ENCODE assay signal across 8 cellular contexts in genomic region chr19:55703790-55704215, GRCh38. TPM values are rescaled to one million over a fixed set of nuclear protein-coding genes. Genes with fewer than 3 reads are reported as not detected.
DNase-seq lines count a peak whose midpoint lies in the region; ATAC-seq and TF ChIP-seq lines count a peak whose summit lies in the region.

No MANE protein-coding gene starts in this region.

- POLR2A ChIA-PET in SK-N-SH (lab: Yijun Ruan, JAX) = no interaction called here

- peak; percentile 70 for ATAC-seq in left lobe of liver

- TF ChIP-seq RAD21 in SK-N-SH (IDR thresholded peaks at IDR 0.05; ENCODE audit: low read length) = no peak

- peaks cover 0 to 12% of the 10 kb centered on the region in 2 experiments for H3K36me3 ChIP-seq in SK-N-SH (replicated peaks in 1 of 2; ENCODE audit: control insufficient read depth in 1 of 2, insufficient read depth in 2 of 2, low read length in 1 of 2)
- peaks cover 6% of the 10 kb centered on the region for H3K36me3 ChIP-seq in brain microvascular endothelial cell (replicated peaks)

- H3K27me3 ChIP-seq in SK-N-SH (ENCODE audit: insufficient read depth) (peaks cover 6% of the 10 kb centered on the region; the same call in 1 of the 2 replicates), brain microvascular endothelial cell (replicated peaks) (no peaks in the 10 kb centered on the region)

- H2AFZ ChIP-seq in SK-N-SH (ENCODE audit: low read depth) = no peak overlapping the region

- peak; percentile 58 for TF ChIP-seq CTCF in SK-N-SH (IDR thresholded peaks at IDR 0.05)
- TF ChIP-seq CTCF in brain microvascular endothelial cell (IDR thresholded peaks at IDR 0.05; ENCODE audit: low read depth, low read length, missing control alignments) = peak; percentile 79

- H3K9me3 ChIP-seq in SK-N-SH = no peaks in the 10 kb centered on the region

- CTCF ChIA-PET in SK-N-SH (lab: Yijun Ruan, JAX) = interaction anchor here (0.6 to 2.3 kb wide), 9 partner anchors 8 to 106 kb away, joined by 3 to 8 read pairs (median 3); no protein-coding TSS in a partner anchor

- no peaks in the 10 kb centered on the region; a peak in 1 of 4 replicates for H3K4me1 ChIP-seq in SK-N-SH (ENCODE audit: control insufficient read depth in 1 of 2, insufficient read depth in 2 of 2, low read depth in 1 of 2, low read length in 1 of 2)

- peak; percentile 95 for DNase-seq in D341Med (ENCODE audit: low spot score)
- peak; percentile 83 for DNase-seq in SK-N-SH
- DNase-seq in brain microvascular endothelial cell = no peak
- peak; percentile 50 for DNase-seq in left lobe of liver (ENCODE audit: low spot score)
- peak; percentile 8 for DNase-seq in stimulated activated CD8-positive, alpha-beta memory T cell treated with anti-CD3 and anti-CD28 coated beads, Interleukin-15, amount 100 ng/mL, for 1 hour (ENCODE audit: low read depth)
- DNase-seq in glomerular visceral epithelial cell (ENCODE audit: extremely low spot score) = no peak
- DNase-seq in kidney glomerular epithelial cell (lab: John Stamatoyannopoulos, UW) = no peak
- no peak for DNase-seq in NCI-H2107 (lab: John Stamatoyannopoulos, UW)

- H3F3A ChIP-seq in SK-N-SH (replicated peaks; ENCODE audit: insufficient read depth) = no peaks in the 10 kb centered on the region

- no peak overlapping the region for H3K9ac ChIP-seq in SK-N-SH

- no peak overlapping the region for H3K4me2 ChIP-seq in SK-N-SH

- no peaks in the 10 kb centered on the region for H3K9me2 ChIP-seq in SK-N-SH

- TF ChIP-seq EP300 in SK-N-SH (IDR thresholded peaks at IDR 0.05; ENCODE audit: borderline replicate concordance in 1 of 2, low read depth in 1 of 2, low read length in 1 of 2) = no peak

- in situ Hi-C loops in brain microvascular endothelial cell (cut with HindIII; ENCODE audit: low pct_ligation_motif_present, low sequenced_read_pairs) = no loop called here

- WGBS in SK-N-SH (ENCODE audit: low lambda C conversion rate) = 87% methylated on average over 37 of the region's 38 CpGs

- no peak overlapping the region for H3K4me3 ChIP-seq in SK-N-SH (ENCODE audit: low read depth in 2 of 2, low read length in 1 of 2)
- H3K4me3 ChIP-seq in brain microvascular endothelial cell (ENCODE audit: low read depth, low read length) = no peak overlapping the region

- H3K27ac ChIP-seq in SK-N-SH (ENCODE audit: low read depth in 2 of 2, low read length in 1 of 2) (no peak overlapping the region), brain microvascular endothelial cell (no peak overlapping the region)

- no peaks in the 10 kb centered on the region for H4K20me1 ChIP-seq in SK-N-SH (ENCODE audit: insufficient read depth)

- no peaks in the 10 kb centered on the region for H3K79me2 ChIP-seq in SK-N-SH (ENCODE audit: insufficient read depth)

TF ChIP-seq in SK-N-SH, 30 proteins besides CTCF, POLR2A, EP300 and RAD21:
- TF ChIP-seq FOXJ3 (CRISPR knock-in tag; IDR thresholded peaks at IDR 0.05) (no peak), ZBTB33 (IDR thresholded peaks at IDR 0.05; ENCODE audit: borderline replicate concordance, low read depth) (no peak), RXRA (IDR thresholded peaks at IDR 0.05; ENCODE audit: borderline replicate concordance, low read depth) (no peak), MXI1 (IDR thresholded peaks at IDR 0.05; ENCODE audit: low read depth, low read length) (no peak), RCOR1 (IDR thresholded peaks at IDR 0.05; ENCODE audit: low read length) (no peak), YY1 (IDR thresholded peaks at IDR 0.05; ENCODE audit: low read depth) (no peak), SIN3A (IDR thresholded peaks at IDR 0.05; ENCODE audit: borderline replicate concordance, low read depth, low read length) (no peak), REST (IDR thresholded peaks at IDR 0.05; ENCODE audit: low read depth, low read length) (no peak)

RNA-seq across cellular contexts. Expression of gene EPN1, which starts 28.8 kb away (rescaled TPM):
- polyA plus RNA-seq in SK-N-SH (2012; rRNA removed) = 72.0 and 134 TPM in 2 replicates
- 63.8 and 104 TPM in 2 replicates for polyA plus RNA-seq in SK-N-SH (2012; cell fraction: cytosol; rRNA removed)
- polyA plus RNA-seq in SK-N-SH (2012; cell fraction: nucleus; rRNA removed) = 83.4 and 133 TPM in 2 replicates
- total RNA-seq in left lobe of liver = 148 TPM

RNA-seq across cellular contexts. Expression of gene NLRP9, which starts 34.4 kb away (rescaled TPM):
- not detected in 2 replicates for polyA plus RNA-seq in SK-N-SH (2012; rRNA removed)
- not detected in 2 replicates for polyA plus RNA-seq in SK-N-SH (2012; cell fraction: cytosol; rRNA removed)
- polyA plus RNA-seq in SK-N-SH (2012; cell fraction: nucleus; rRNA removed) = not detected in 2 replicates
- total RNA-seq in left lobe of liver = not detected

RNA-seq across cellular contexts. Expression of gene U2AF2, which starts 49.0 kb away (rescaled TPM):
- polyA plus RNA-seq in SK-N-SH (2012; rRNA removed) = 217 and 321 TPM in 2 replicates
- polyA plus RNA-seq in SK-N-SH (2012; cell fraction: cytosol; rRNA removed) = 124 and 156 TPM in 2 replicates
- 370 and 570 TPM in 2 replicates for polyA plus RNA-seq in SK-N-SH (2012; cell fraction: nucleus; rRNA removed)
- 61.7 TPM for total RNA-seq in left lobe of liver

RNA-seq across cellular contexts. Expression of gene RFPL4A, which starts 55.1 kb away (rescaled TPM):
- polyA plus RNA-seq in SK-N-SH (2012; rRNA removed) = 0.06 TPM in 1 of 2 replicates, not detected in the other
- polyA plus RNA-seq in SK-N-SH (2012; cell fraction: cytosol; rRNA removed) = 0.04 TPM in 2 replicates
- polyA plus RNA-seq in SK-N-SH (2012; cell fraction: nucleus; rRNA removed) = 0.08 TPM in 1 of 2 replicates, not detected in the other
- total RNA-seq in left lobe of liver = 1.0 TPM

RNA-seq across cellular contexts. Expression of gene CCDC106, which starts 55.8 kb away (rescaled TPM):
- polyA plus RNA-seq in SK-N-SH (2012; rRNA removed) = 20.1 and 27.1 TPM in 2 replicates
- 16.0 and 19.9 TPM in 2 replicates for polyA plus RNA-seq in SK-N-SH (2012; cell fraction: cytosol; rRNA removed)
- 37.5 and 65.8 TPM in 2 replicates for polyA plus RNA-seq in SK-N-SH (2012; cell fraction: nucleus; rRNA removed)
- total RNA-seq in left lobe of liver = 13.5 TPM

Comparison
In these comparisons a context has a peak if more than half of its experiments do, and no peak if none do; other contexts are left out.
1. DNase-seq: peak in D341Med (single experiment), SK-N-SH (single experiment), left lobe of liver (single experiment) and stimulated activated CD8-positive, alpha-beta memory T cell treated with anti-CD3 and anti-CD28 coated beads, Interleukin-15, amount 100 ng/mL, for 1 hour (single experiment); none in brain microvascular endothelial cell (single experiment), glomerular visceral epithelial cell (single experiment), kidney glomerular epithelial cell (single experiment) and NCI-H2107 (single experiment).